ENCODE assay signal across 21 cellular contexts in genomic region chr12:118498171-118498570, GRCh38.
DNase-seq lines count a peak whose midpoint lies in the region; ATAC-seq, FAIRE-seq and TF ChIP-seq lines count a peak whose summit lies in the region.
"Had no signal": no experiment of that assay in that cellular context is flagged by ENCODE, and none has a peak within 500 bp of the region (broad histone marks: within the 10 kb centered on the region; RNA-seq: fewer than 3 reads in every experiment).

No MANE protein-coding gene starts in this region.

- intact Hi-C loops in mucosa of descending colon (cut with DNase I, micrococcal nuclease), result no loop called here

- no peak overlapping the region for H3K4me3 Mint-ChIP-seq in astrocyte (ENCODE audit: unreplicated experiment)
- H3K4me3 Mint-ChIP-seq: activated naive CD8-positive, alpha-beta T cell treated with anti-CD3 and anti-CD28 coated beads for 36 hours; immature natural killer cell had no signal

- H3K27ac Mint-ChIP-seq in astrocyte (ENCODE audit: unreplicated experiment), result peak overlapping the region; percentile 71
- H3K27ac Mint-ChIP-seq: activated naive CD8-positive, alpha-beta T cell treated with anti-CD3 and anti-CD28 coated beads for 36 hours; immature natural killer cell; naive B cell had no signal

- FAIRE-seq in astrocyte (lab: Jason Lieb, UNC), result no peak
- FAIRE-seq: H54 had no signal

- peaks cover 2% of the 10 kb centered on the region for H3K4me1 Mint-ChIP-seq in astrocyte (ENCODE audit: low read depth, unreplicated experiment)
- H3K4me1 Mint-ChIP-seq: activated naive CD8-positive, alpha-beta T cell treated with anti-CD3 and anti-CD28 coated beads for 36 hours; immature natural killer cell; naive B cell had no signal

- TF ChIP-seq CTCF in KMS-11 (conservative IDR thresholded peaks at IDR 0.05; ENCODE audit: low read depth, low read length), result no peak
- TF ChIP-seq CTCF in astrocyte (IDR thresholded peaks at IDR 0.05; ENCODE audit: insufficient read depth, low read depth, low read length), result no peak
- no peak for TF ChIP-seq CTCF in mucosa of descending colon (IDR thresholded peaks at IDR 0.05)

- H4K20me1 ChIP-seq in BLaER1 (no peaks in the 10 kb centered on the region), KMS-11 (ENCODE audit: insufficient read depth) (no peaks in the 10 kb centered on the region), astrocyte (ENCODE audit: insufficient read depth, low read length) (no peaks in the 10 kb centered on the region)

- H3K9ac ChIP-seq in BLaER1 (no peak overlapping the region), KMS-11 (peak overlapping the region; percentile 46), astrocyte (ENCODE audit: low read length) (no peak overlapping the region)

- H3K27ac ChIP-seq in BLaER1 (no peak overlapping the region), KMS-11 (peak overlapping the region; percentile 85), astrocyte (ENCODE audit: low read depth, low read length) (no peak overlapping the region)
- H3K27ac ChIP-seq: cardiac muscle cell, ovary, SJCRH30 had no signal

- H2AFZ ChIP-seq in KMS-11 (ENCODE audit: low read depth) (no peak overlapping the region; the same call in 1 of the 2 replicates), astrocyte (ENCODE audit: low read depth, low read length) (no peak overlapping the region)

- peak overlapping the region; percentile 37 for H3K4me2 ChIP-seq in BLaER1
- peak overlapping the region; percentile 60 for H3K4me2 ChIP-seq in KMS-11
- no peak overlapping the region for H3K4me2 ChIP-seq in astrocyte (ENCODE audit: low read length)

- H3K79me2 ChIP-seq in KMS-11 (ENCODE audit: insufficient read depth, low read depth) (no peaks in the 10 kb centered on the region), astrocyte (ENCODE audit: insufficient read depth, low read length) (no peaks in the 10 kb centered on the region)

- H3K4me1 ChIP-seq in BLaER1, result peaks cover 17% of the 10 kb centered on the region
- H3K4me1 ChIP-seq in KMS-11 (ENCODE audit: low read depth, poor library complexity, severe bottlenecking), result peaks cover 62% of the 10 kb centered on the region
- H3K4me1 ChIP-seq in astrocyte (ENCODE audit: insufficient read depth, low read length), result no peaks in the 10 kb centered on the region
- H3K4me1 ChIP-seq in mucosa of descending colon (ENCODE audit: low read depth), result no peaks in the 10 kb centered on the region
- H3K4me1 ChIP-seq: SJCRH30 had no signal

- DNase-seq in astrocyte (ENCODE audit: low read depth), result no peak
- DNase-seq in iris pigment epithelial cell (ENCODE audit: low read depth), result peak; percentile 41
- DNase-seq in NCI-H1694 treated with DMSO at 0.1 percent for 48 hours (lab: John Stamatoyannopoulos, UW), result no peak
- DNase-seq in GM03348 (ENCODE audit: low spot score), result no peak
- no peak for DNase-seq in mucosa of descending colon
- DNase-seq in COLO829 (ENCODE audit: low spot score), result no peak
- DNase-seq: activated CD4-positive, CD25-positive, alpha-beta regulatory T cell treated with anti-CD3 and anti-CD28 coated beads, Interleukin-2, amount 50 U/mL, for 72 hours; activated naive CD8-positive, alpha-beta T cell treated with anti-CD3 and anti-CD28 coated beads for 36 hours; immature natural killer cell; naive B cell; NCI-H1436; NCI-H446; ovary; SJCRH30; stimulated activated CD4-positive, alpha-beta T cell treated with anti-CD3 and anti-CD28 coated beads, Interleukin-2, amount 100 ng/mL, for 48 hours; T-helper 2 cell had no signal

- H3K27me3 ChIP-seq in BLaER1 (no peaks in the 10 kb centered on the region), KMS-11 (ENCODE audit: insufficient read depth, low read depth) (no peaks in the 10 kb centered on the region), astrocyte (ENCODE audit: insufficient read depth, low read length) (no peaks in the 10 kb centered on the region)
- H3K27me3 ChIP-seq: cardiac muscle cell, ovary, SJCRH30 had no signal

- no peak for ATAC-seq in mucosa of descending colon
- ATAC-seq: esophagus mucosa had no signal

- H3K4me3 ChIP-seq in BLaER1, result no peak overlapping the region
- H3K4me3 ChIP-seq in KMS-11 (IDR thresholded peaks at IDR 0.05; ENCODE audit: insufficient read depth, low read depth, low read length), result no peak overlapping the region
- no peak overlapping the region for H3K4me3 ChIP-seq in astrocyte (ENCODE audit: insufficient read depth, low read depth, low read length)
- no peak overlapping the region for H3K4me3 ChIP-seq in mucosa of descending colon
- H3K4me3 ChIP-seq: cardiac muscle cell, ovary, SJCRH30 had no signal

- H3K27me3 Mint-ChIP-seq in astrocyte (ENCODE audit: low read depth, unreplicated experiment), result no peaks in the 10 kb centered on the region

- H3K9me3 Mint-ChIP-seq in astrocyte (ENCODE audit: unreplicated experiment), result no peaks in the 10 kb centered on the region
- H3K9me3 Mint-ChIP-seq: activated naive CD8-positive, alpha-beta T cell treated with anti-CD3 and anti-CD28 coated beads for 36 hours; immature natural killer cell had no signal

- H3K9me3 ChIP-seq in BLaER1 (no peaks in the 10 kb centered on the region), astrocyte (ENCODE audit: insufficient read depth, low read depth, low read length) (no peaks in the 10 kb centered on the region), mucosa of descending colon (no peaks in the 10 kb centered on the region)
- H3K9me3 ChIP-seq: ovary, SJCRH30 had no signal

- H3K36me3 Mint-ChIP-seq in astrocyte (ENCODE audit: low read depth, unreplicated experiment), result peaks cover 3% of the 10 kb centered on the region
- H3K36me3 Mint-ChIP-seq: activated naive CD8-positive, alpha-beta T cell treated with anti-CD3 and anti-CD28 coated beads for 36 hours; immature natural killer cell; naive B cell had no signal

- H3K36me3 ChIP-seq in BLaER1, result no peaks in the 10 kb centered on the region
- H3K36me3 ChIP-seq in KMS-11 (ENCODE audit: insufficient read depth), result no peaks in the 10 kb centered on the region
- H3K36me3 ChIP-seq in astrocyte (ENCODE audit: insufficient read depth, low read length), result no peaks in the 10 kb centered on the region
- H3K36me3 ChIP-seq in mucosa of descending colon (ENCODE audit: low read depth), result no peaks in the 10 kb centered on the region
- H3K36me3 ChIP-seq: cardiac muscle cell, ovary, SJCRH30 had no signal
